ENCODE assay signal across 10 cellular contexts in the genomic region with DNA sequence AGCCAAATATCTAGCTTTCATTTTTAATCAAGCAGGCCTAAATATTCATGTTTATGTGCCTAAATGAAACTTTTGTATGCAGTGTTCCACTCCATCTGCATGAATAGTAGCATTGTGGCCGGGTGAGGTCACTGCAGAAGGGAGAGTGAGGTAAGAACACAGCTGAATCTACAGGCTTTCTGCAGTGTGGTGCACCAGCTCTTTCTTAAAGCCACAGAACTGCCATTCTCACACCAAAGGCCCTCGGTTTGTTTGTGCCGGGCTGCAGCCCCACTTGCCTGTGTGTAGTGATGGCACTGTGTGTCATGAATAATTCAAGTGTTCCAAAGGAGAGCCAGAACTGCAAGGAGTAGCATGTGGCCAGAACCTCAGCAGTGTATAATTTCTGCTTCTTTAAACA.
DNase-seq lines count a peak whose midpoint lies in the region; ATAC-seq and TF ChIP-seq lines count a peak whose summit lies in the region.
"Had no signal": no experiment of that assay in that cellular context is flagged by ENCODE, and none has a peak within 500 bp of the region (broad histone marks: within the 10 kb centered on the region; RNA-seq: fewer than 3 reads in every experiment).

No MANE protein-coding gene starts in this region.

- H3K9me3 Mint-ChIP-seq in glutamatergic neuron (ENCODE audit: unreplicated experiment) = no peaks in the 10 kb centered on the region
- no peaks in the 10 kb centered on the region for H3K9me3 Mint-ChIP-seq in activated naive CD4-positive, alpha-beta T cell treated with anti-CD3 and anti-CD28 coated beads for 36 hours
- H3K9me3 Mint-ChIP-seq: memory B cell had no signal

- H3K9me3 ChIP-seq in SJCRH30 (replicated peaks) = no peaks in the 10 kb centered on the region
- H3K9me3 ChIP-seq in tibial nerve = no peaks in the 10 kb centered on the region
- no peaks in the 10 kb centered on the region for H3K9me3 ChIP-seq in ovary

- 37 to 55% methylated on average over 3 of the region's 3 CpGs for WGBS in tibial nerve, 2 donors
- 68 to 81% (median 74%) methylated on average over 3 of the region's 3 CpGs for WGBS in ovary, 3 donors

- DNase-seq in Right ventricle myocardium inferior (ENCODE audit: missing footprints) = no peak
- no peak for DNase-seq in cardiac septum (ENCODE audit: low spot score)
- peak; percentile 87 to 93 for DNase-seq in SJCRH30
- peak; percentile 26 for DNase-seq in glutamatergic neuron
- peak; percentile 52 to 54 for DNase-seq in tibial nerve (ENCODE audit: low spot score in 2 of 2)
- no peak for DNase-seq in NCI-H2227 treated with DMSO at 0.1 percent for 48 hours (lab: John Stamatoyannopoulos, UW)
- no peak for DNase-seq in activated naive CD4-positive, alpha-beta T cell treated with anti-CD3 and anti-CD28 coated beads for 36 hours
- DNase-seq in ovary = no peak

- H3K4me1 ChIP-seq in SJCRH30 = peaks cover 33% of the 10 kb centered on the region
- H3K4me1 ChIP-seq in tibial nerve = peaks cover 0 to 42% (median 2%) of the 10 kb centered on the region in 4 donors
- H3K4me1 ChIP-seq in ovary (ENCODE audit: insufficient read depth) = no peaks in the 10 kb centered on the region

- TF ChIP-seq CTCF in glutamatergic neuron (IDR thresholded peaks at IDR 0.05; ENCODE audit: partially characterized antibody, unreplicated experiment) (no peak), tibial nerve (IDR thresholded peaks at IDR 0.05) (peak in 1 of 5 experiments; percentile 32), ovary (IDR thresholded peaks at IDR 0.05) (no peak)

- H3K4me3 ChIP-seq in SJCRH30 (no peak overlapping the region), tibial nerve (no peak overlapping the region), ovary (no peak overlapping the region)

- ATAC-seq in Right ventricle myocardium inferior = peak; percentile 75

- H3K36me3 ChIP-seq in SJCRH30 (no peaks in the 10 kb centered on the region), tibial nerve (no peaks in the 10 kb centered on the region), ovary (no peaks in the 10 kb centered on the region)

- CTCF ChIA-PET in activated naive CD4-positive, alpha-beta T cell treated with anti-CD3 and anti-CD28 coated beads for 36 hours (lab: Charles Lee) = interaction anchor here (0.5 kb wide), 1 partner anchor 21 kb away, joined by 3 read pairs; no protein-coding TSS in a partner anchor

- no peak overlapping the region for H3K27ac Mint-ChIP-seq in glutamatergic neuron (ENCODE audit: unreplicated experiment)
- H3K27ac Mint-ChIP-seq in activated naive CD4-positive, alpha-beta T cell treated with anti-CD3 and anti-CD28 coated beads for 36 hours = no peak overlapping the region
- H3K27ac Mint-ChIP-seq: memory B cell had no signal

- TF ChIP-seq EP300 in tibial nerve (IDR thresholded peaks at IDR 0.05) (peak in 1 of 2 donors; percentile 84), ovary (IDR thresholded peaks at IDR 0.05) (no peak)

- peaks cover 5% of the 10 kb centered on the region for H3K4me1 Mint-ChIP-seq in glutamatergic neuron (ENCODE audit: low read depth, unreplicated experiment)
- H3K4me1 Mint-ChIP-seq in activated naive CD4-positive, alpha-beta T cell treated with anti-CD3 and anti-CD28 coated beads for 36 hours (ENCODE audit: low read depth) = no peaks in the 10 kb centered on the region
- H3K4me1 Mint-ChIP-seq: central memory CD8-positive, alpha-beta T cell had no signal

- H3K27me3 Mint-ChIP-seq in glutamatergic neuron (ENCODE audit: unreplicated experiment) = no peaks in the 10 kb centered on the region
- H3K27me3 Mint-ChIP-seq in activated naive CD4-positive, alpha-beta T cell treated with anti-CD3 and anti-CD28 coated beads for 36 hours (ENCODE audit: low read depth) = no peaks in the 10 kb centered on the region

- no peaks in the 10 kb centered on the region for H3K36me3 Mint-ChIP-seq in glutamatergic neuron (ENCODE audit: unreplicated experiment)
- no peaks in the 10 kb centered on the region for H3K36me3 Mint-ChIP-seq in activated naive CD4-positive, alpha-beta T cell treated with anti-CD3 and anti-CD28 coated beads for 36 hours (ENCODE audit: low read depth)

- H3K4me3 Mint-ChIP-seq in glutamatergic neuron (ENCODE audit: unreplicated experiment) = no peak overlapping the region
- no peak overlapping the region for H3K4me3 Mint-ChIP-seq in activated naive CD4-positive, alpha-beta T cell treated with anti-CD3 and anti-CD28 coated beads for 36 hours
- H3K4me3 Mint-ChIP-seq: central memory CD8-positive, alpha-beta T cell; memory B cell had no signal

- TF ChIP-seq POLR2A in tibial nerve (IDR thresholded peaks at IDR 0.05) (peak in 1 of 2 donors; percentile 41), ovary (IDR thresholded peaks at IDR 0.05) (no peak)

- H3K27me3 ChIP-seq in SJCRH30 = no peaks in the 10 kb centered on the region
- H3K27me3 ChIP-seq in tibial nerve = no peaks in the 10 kb centered on the region
- no peaks in the 10 kb centered on the region for H3K27me3 ChIP-seq in ovary

- intact Hi-C loops in Right ventricle myocardium inferior (cut with DNase I) (no loop called here), cardiac septum (cut with DNase I) (no loop called here), ovary (cut with DNase I) (no loop called here)
- intact Hi-C loops in activated naive CD4-positive, alpha-beta T cell treated with anti-CD3 and anti-CD28 coated beads for 36 hours (cut with micrococcal nuclease) = no loop called here

- H3K27ac ChIP-seq in SJCRH30 = peak overlapping the region; percentile 66
- peak overlapping the region; percentile 9 to 86 (median 69) for H3K27ac ChIP-seq in tibial nerve
- no peak overlapping the region for H3K27ac ChIP-seq in ovary

Comparison
In these comparisons a context has a peak if more than half of its experiments do, and no peak if none do; other contexts are left out.
1. DNase-seq: peak in SJCRH30 (2 of 2), glutamatergic neuron (single experiment) and tibial nerve (2 of 2); none in Right ventricle myocardium inferior (single experiment), cardiac septum (single experiment), NCI-H2227 treated with DMSO at 0.1 percent for 48 hours (single experiment), activated naive CD4-positive, alpha-beta T cell treated with anti-CD3 and anti-CD28 coated beads for 36 hours (single experiment) and ovary (0 of 5).
2. H3K27ac ChIP-seq: peak in SJCRH30 (single experiment) and tibial nerve (4 of 4); none in ovary (0 of 2).